ENCODE assay signal across 25 cellular contexts in genomic region chr15:71456812-71457211, GRCh38.
DNase-seq lines count a peak whose midpoint lies in the region; ATAC-seq, FAIRE-seq and TF ChIP-seq lines count a peak whose summit lies in the region.
"Had no signal": no experiment of that assay in that cellular context is flagged by ENCODE, and none has a peak within 500 bp of the region (broad histone marks: within the 10 kb centered on the region; RNA-seq: fewer than 3 reads in every experiment).

No MANE protein-coding gene starts in this region.

- no peaks in the 10 kb centered on the region for H3K9me3 ChIP-seq in liver (ENCODE audit: control insufficient read depth in 4 of 4, low read length in 3 of 4)
- H3K9me3 ChIP-seq in HepG2 (ENCODE audit: low read length): no peaks in the 10 kb centered on the region
- H3K9me3 ChIP-seq in small intestine (ENCODE audit: control insufficient read depth, low read depth): no peaks in the 10 kb centered on the region
- H3K9me3 ChIP-seq: BE2C; BLaER1 treated with 17β-estradiol and CSF1 and Interleukin-3, amounts not matched to agents 10 nM and 100 nM had no signal

- H3K27ac ChIP-seq in liver (ENCODE audit: low read depth in 1 of 2, low read length in 2 of 2) (no peak overlapping the region), HepG2 (ENCODE audit: extremely low read length, insufficient read depth, low read length) (no peak overlapping the region), small intestine (ENCODE audit: low read depth in 1 of 2, low read length in 1 of 2) (no peak overlapping the region)
- H3K27ac ChIP-seq: 22Rv1; BLaER1 treated with 17β-estradiol and CSF1 and Interleukin-3, amounts not matched to agents 10 nM and 100 nM; GM23248 had no signal

- H3K4me3 ChIP-seq in liver (ENCODE audit: low read depth in 1 of 3, low read length in 3 of 3) (no peak overlapping the region), HepG2 (replicated peaks in 1 of 3; ENCODE audit: insufficient read depth in 1 of 3, low read depth in 2 of 3, low read length in 3 of 3) (no peak overlapping the region), small intestine (ENCODE audit: low read depth in 1 of 2, low read length in 2 of 2) (no peak overlapping the region)
- H3K4me3 ChIP-seq: BLaER1 treated with 17β-estradiol and CSF1 and Interleukin-3, amounts not matched to agents 10 nM and 100 nM; GM23248 had no signal

- intact Hi-C loops in HepG2 (cut with micrococcal nuclease; ENCODE audit: unreplicated experiment): no loop called here
- intact Hi-C loops in left colon (cut with DNase I, micrococcal nuclease): no loop called here

- in situ Hi-C loops in HepG2 (cut with HindIII; ENCODE audit: extremely low pct_ligation_motif_present, low pct_unique_long_range_greater_than_20kb): no loop called here

- H3K4me1 ChIP-seq in liver (ENCODE audit: control insufficient read depth in 4 of 4, insufficient read depth in 4 of 4, low read length in 3 of 4) (peaks cover 0 to 3% (median 1%) of the 10 kb centered on the region in 4 donors), HepG2 (ENCODE audit: insufficient read depth, low read length) (peaks cover 40% of the 10 kb centered on the region), small intestine (ENCODE audit: control insufficient read depth in 2 of 2, insufficient read depth in 1 of 2, low read depth in 1 of 2, low read length in 1 of 2) (peaks cover 0 to 14% of the 10 kb centered on the region in 2 donors)
- H3K4me1 ChIP-seq: BE2C; BLaER1 treated with 17β-estradiol and CSF1 and Interleukin-3, amounts not matched to agents 10 nM and 100 nM had no signal

- TF ChIP-seq RAD21 in liver (IDR thresholded peaks at IDR 0.05) (no peak), HepG2 (CRISPR knock-in tag; IDR thresholded peaks at IDR 0.05) (no peak)

- H3K79me2 ChIP-seq in HepG2 (ENCODE audit: insufficient read depth, low read length): no peaks in the 10 kb centered on the region

- TF ChIP-seq POLR2A in HepG2 (IDR thresholded peaks at IDR 0.05; ENCODE audit: insufficient read depth in 1 of 2, low read depth in 2 of 2, low read length in 2 of 2): no peak

- BruUV-seq in HepG2 (replicated peaks; lab: Mats Ljungman, UMichigan): no TSS peak

- H3K27me3 ChIP-seq in liver (ENCODE audit: control insufficient read depth in 4 of 4, insufficient read depth in 4 of 4, low read length in 3 of 4) (no peaks in the 10 kb centered on the region), HepG2 (ENCODE audit: control insufficient read depth in 1 of 2, insufficient read depth in 2 of 2, low read length in 2 of 2) (peaks cover 0 to 3% of the 10 kb centered on the region in 2 experiments; a peak in 2 of 5 replicates), small intestine (ENCODE audit: control insufficient read depth in 2 of 2, insufficient read depth in 2 of 2, low read length in 2 of 2) (no peaks in the 10 kb centered on the region)
- H3K27me3 ChIP-seq: BE2C; BLaER1 treated with 17β-estradiol and CSF1 and Interleukin-3, amounts not matched to agents 10 nM and 100 nM had no signal

- no peaks in the 10 kb centered on the region for H3K36me3 ChIP-seq in liver (ENCODE audit: control insufficient read depth in 4 of 4, insufficient read depth in 3 of 4, low read depth in 1 of 4, low read length in 3 of 4)
- no peaks in the 10 kb centered on the region for H3K36me3 ChIP-seq in HepG2 (replicated peaks in 1 of 2; ENCODE audit: control insufficient read depth in 1 of 2, insufficient read depth in 2 of 2, low read length in 2 of 2)
- no peaks in the 10 kb centered on the region for H3K36me3 ChIP-seq in small intestine (ENCODE audit: control insufficient read depth in 2 of 2, insufficient read depth in 2 of 2, low read length in 2 of 2)
- H3K36me3 ChIP-seq: BE2C; BLaER1 treated with 17β-estradiol and CSF1 and Interleukin-3, amounts not matched to agents 10 nM and 100 nM had no signal

- DNase-seq in HepG2 (ENCODE audit: low spot score) (no peak), left colon (no peak), small intestine (peak; percentile 90), NCI-H510A (lab: John Stamatoyannopoulos, UW) (no peak), Kasumi-1 (lab: John Stamatoyannopoulos, UW) (no peak)
- DNase-seq: ACHN; AML-193; BE2C; CD4-positive, alpha-beta T cell; CD8-positive, alpha-beta memory T cell; DMS 273 treated with DMSO at 0.1 percent for 48 hours; DMS53; DMS79 treated with DMSO at 0.1 percent for 48 hours; GF-D8; GM23248; H7; HCEC 1CT had no signal

- POLR2A ChIA-PET in HepG2 (lab: Yijun Ruan, JAX): no interaction called here

- TF ChIP-seq CTCF in liver (IDR thresholded peaks at IDR 0.05; ENCODE audit: low read depth, low read length, missing input control) (no peak), HepG2 (CRISPR knock-in tag; IDR thresholded peaks at IDR 0.05) (no peak)

- H3K9ac ChIP-seq in liver (ENCODE audit: low read depth in 1 of 2, low read length in 2 of 2) (no peak overlapping the region), HepG2 (ENCODE audit: insufficient read depth, low read depth, low read length) (no peak overlapping the region)
- H3K9ac ChIP-seq: BLaER1 treated with 17β-estradiol and CSF1 and Interleukin-3, amounts not matched to agents 10 nM and 100 nM; GM23248 had no signal

- ATAC-seq in HepG2: no peak
- peak; percentile 72 for ATAC-seq in left colon

- FAIRE-seq in HepG2 (lab: Jason Lieb, UNC): no peak
- no peak for FAIRE-seq in small intestine (lab: Jason Lieb, UNC)
- FAIRE-seq: A204.1, D721Med, GM12892, GM19239, H1 had no signal

- CTCF ChIA-PET in HepG2 (lab: Yijun Ruan, JAX; ENCODE audit: low intra/inter-chr PET ratio, low total read pairs): no interaction called here

- H3K4me2 ChIP-seq in HepG2 (ENCODE audit: low read depth, low read length): no peak overlapping the region
- H3K4me2 ChIP-seq: BLaER1 treated with 17β-estradiol and CSF1 and Interleukin-3, amounts not matched to agents 10 nM and 100 nM had no signal

- no peak for TF ChIP-seq EP300 in HepG2 (IDR thresholded peaks at IDR 0.05; ENCODE audit: low read depth in 2 of 2, low read length in 2 of 2)
- TF ChIP-seq EP300 in HepG2 (CRISPR knock-in tag; IDR thresholded peaks at IDR 0.05; ENCODE audit: borderline replicate concordance): no peak

- 60% methylated on average over 3 of the region's 3 CpGs for WGBS in liver
- WGBS in HepG2 (ENCODE audit: low lambda C conversion rate): 77% methylated on average over 3 of the region's 3 CpGs
- WGBS in small intestine, 3 donors: 25 to 74% (median 40%) methylated on average over 3 of the region's 3 CpGs

- H2AFZ ChIP-seq in HepG2 (ENCODE audit: low read length): no peak overlapping the region
- H2AFZ ChIP-seq: GM23248 had no signal

- H4K20me1 ChIP-seq in HepG2 (ENCODE audit: insufficient read depth, low read length): no peaks in the 10 kb centered on the region
- H4K20me1 ChIP-seq: BLaER1 treated with 17β-estradiol and CSF1 and Interleukin-3, amounts not matched to agents 10 nM and 100 nM had no signal

TF ChIP-seq in liver, 16 proteins besides CTCF, POLR2A, EP300 and RAD21 (continues in another document):
- no peak for TF ChIP-seq REST (IDR thresholded peaks at IDR 0.05)
- no peak for TF ChIP-seq HNF4G (IDR thresholded peaks at IDR 0.05)
- no peak for TF ChIP-seq JUND (IDR thresholded peaks at IDR 0.05)

TF ChIP-seq in HepG2, 621 proteins besides CTCF, POLR2A, EP300 and RAD21:
- no peak for TF ChIP-seq SP2 (CRISPR knock-in tag; IDR thresholded peaks at IDR 0.05)
- TF ChIP-seq SP1 (IDR thresholded peaks at IDR 0.05): no peak
- no peak for TF ChIP-seq SP1 (CRISPR knock-in tag; IDR thresholded peaks at IDR 0.05)
- no peak for TF ChIP-seq KDM5B (CRISPR knock-in tag; IDR thresholded peaks at IDR 0.05; ENCODE audit: borderline replicate concordance)
- TF ChIP-seq ZNF598 (CRISPR knock-in tag; IDR thresholded peaks at IDR 0.05; ENCODE audit: borderline replicate concordance): no peak
- TF ChIP-seq DDIT3 (CRISPR knock-in tag; IDR thresholded peaks at IDR 0.05): no peak
- no peak for TF ChIP-seq SALL1 (CRISPR knock-in tag; IDR thresholded peaks at IDR 0.05)
- no peak for TF ChIP-seq SSRP1 (CRISPR knock-in tag; IDR thresholded peaks at IDR 0.05)
- no peak for TF ChIP-seq REL (CRISPR knock-in tag; conservative IDR thresholded peaks at IDR 0.05)
- no peak for TF ChIP-seq FOXC1 (CRISPR knock-in tag; IDR thresholded peaks at IDR 0.05; ENCODE audit: borderline replicate concordance)
TF ChIP-seq in HepG2: peak in this region for 0.
